ENCODE assay signal across 1 cellular context in the genomic region with DNA sequence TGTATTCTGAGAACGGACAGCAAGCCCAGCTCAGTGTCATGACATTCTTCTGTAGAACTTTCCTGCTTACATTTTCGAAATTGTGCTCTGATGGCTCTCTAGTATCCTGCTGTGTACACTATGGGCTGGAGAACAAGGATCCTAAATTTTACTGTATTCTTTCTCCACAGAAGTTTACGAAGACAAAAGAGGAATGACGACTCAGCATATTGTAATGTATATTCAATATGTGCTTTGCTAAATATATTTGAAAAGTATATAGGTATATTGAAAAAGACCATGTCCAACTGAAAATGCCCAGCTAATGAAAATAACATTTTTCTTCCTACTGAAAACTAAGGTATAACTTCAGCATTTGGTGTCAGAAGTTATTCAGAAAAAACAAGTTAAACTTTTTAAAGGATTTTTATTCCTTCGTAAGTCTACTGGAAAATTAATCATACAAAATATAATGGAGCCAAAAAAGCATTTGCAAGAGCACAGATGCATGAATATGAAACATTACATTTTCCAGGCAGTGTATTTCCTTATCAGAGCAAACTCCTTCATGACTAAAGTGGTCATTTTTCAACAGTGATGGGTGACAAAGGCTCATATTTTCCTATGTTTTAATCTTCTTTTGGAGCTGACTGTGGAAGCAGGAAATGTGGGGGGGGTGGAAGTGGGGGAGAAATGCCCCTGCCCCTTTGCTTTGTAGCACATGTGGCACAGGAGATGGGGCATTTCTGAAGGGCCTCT.
TF ChIP-seq lines count a peak whose summit lies in the region.

No MANE protein-coding gene starts in this region.

TF ChIP-seq in HepG2, 621 proteins besides CTCF, POLR2A, EP300 and RAD21:
- peak; percentile 85 for TF ChIP-seq MAFF (IDR thresholded peaks at IDR 0.05; ENCODE audit: low read depth, low read length)
- no peak for TF ChIP-seq ZNF761 (CRISPR knock-in tag; conservative IDR thresholded peaks at IDR 0.05)
- peak; percentile 83 to 94 for TF ChIP-seq MAFK (conservative IDR thresholded peaks at IDR 0.05 in 1 of 2, IDR thresholded peaks at IDR 0.05 in 1 of 2; ENCODE audit: low read length in 2 of 2)
